Comparison of ENCODE assay signal across 1 cellular context in the genomic region with DNA sequence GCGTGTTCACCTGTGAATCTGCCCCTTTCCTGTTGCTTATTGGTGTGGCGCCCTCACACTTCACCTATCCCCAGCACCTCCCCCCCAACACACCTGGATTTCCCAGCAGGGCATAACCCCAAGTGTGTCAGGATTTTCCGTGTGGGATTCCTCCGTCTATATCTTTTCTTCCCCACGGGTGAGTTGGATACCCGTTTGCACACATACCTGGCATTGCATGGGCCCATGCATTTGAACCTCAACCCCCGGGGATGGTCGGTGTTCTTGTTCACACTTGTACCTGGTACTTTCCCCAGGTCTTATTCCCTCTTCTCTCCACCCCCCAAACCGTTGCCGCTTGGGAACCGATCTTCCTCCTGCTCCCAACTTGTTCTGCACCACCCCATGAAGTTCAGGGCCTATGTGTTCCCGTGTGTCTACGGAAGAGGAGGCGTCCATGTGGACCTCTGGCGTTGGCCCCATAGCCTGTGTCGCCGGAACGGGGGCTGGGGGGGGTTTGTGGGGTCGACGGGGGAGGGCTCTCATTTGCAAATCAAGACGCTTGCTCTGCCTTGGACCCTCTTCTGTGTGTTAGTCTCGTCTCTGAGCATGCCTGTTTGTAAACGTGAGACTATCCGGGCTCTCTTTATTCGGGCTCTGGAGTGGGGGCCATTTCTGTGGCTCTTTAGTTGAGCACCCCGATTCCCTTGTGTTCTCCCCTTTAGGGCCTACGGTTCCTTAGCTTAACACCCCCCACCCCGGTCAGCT.
TF ChIP-seq lines count a peak whose summit lies in the region.

No MANE protein-coding gene starts in this region.

TF ChIP-seq in neural cell, 6 proteins besides CTCF, POLR2A, EP300 and RAD21 (continued from another document):
- TF ChIP-seq, protein P1, sequence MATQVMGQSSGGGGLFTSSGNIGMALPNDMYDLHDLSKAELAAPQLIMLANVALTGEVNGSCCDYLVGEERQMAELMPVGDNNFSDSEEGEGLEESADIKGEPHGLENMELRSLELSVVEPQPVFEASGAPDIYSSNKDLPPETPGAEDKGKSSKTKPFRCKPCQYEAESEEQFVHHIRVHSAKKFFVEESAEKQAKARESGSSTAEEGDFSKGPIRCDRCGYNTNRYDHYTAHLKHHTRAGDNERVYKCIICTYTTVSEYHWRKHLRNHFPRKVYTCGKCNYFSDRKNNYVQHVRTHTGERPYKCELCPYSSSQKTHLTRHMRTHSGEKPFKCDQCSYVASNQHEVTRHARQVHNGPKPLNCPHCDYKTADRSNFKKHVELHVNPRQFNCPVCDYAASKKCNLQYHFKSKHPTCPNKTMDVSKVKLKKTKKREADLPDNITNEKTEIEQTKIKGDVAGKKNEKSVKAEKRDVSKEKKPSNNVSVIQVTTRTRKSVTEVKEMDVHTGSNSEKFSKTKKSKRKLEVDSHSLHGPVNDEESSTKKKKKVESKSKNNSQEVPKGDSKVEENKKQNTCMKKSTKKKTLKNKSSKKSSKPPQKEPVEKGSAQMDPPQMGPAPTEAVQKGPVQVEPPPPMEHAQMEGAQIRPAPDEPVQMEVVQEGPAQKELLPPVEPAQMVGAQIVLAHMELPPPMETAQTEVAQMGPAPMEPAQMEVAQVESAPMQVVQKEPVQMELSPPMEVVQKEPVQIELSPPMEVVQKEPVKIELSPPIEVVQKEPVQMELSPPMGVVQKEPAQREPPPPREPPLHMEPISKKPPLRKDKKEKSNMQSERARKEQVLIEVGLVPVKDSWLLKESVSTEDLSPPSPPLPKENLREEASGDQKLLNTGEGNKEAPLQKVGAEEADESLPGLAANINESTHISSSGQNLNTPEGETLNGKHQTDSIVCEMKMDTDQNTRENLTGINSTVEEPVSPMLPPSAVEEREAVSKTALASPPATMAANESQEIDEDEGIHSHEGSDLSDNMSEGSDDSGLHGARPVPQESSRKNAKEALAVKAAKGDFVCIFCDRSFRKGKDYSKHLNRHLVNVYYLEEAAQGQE (IDR thresholded peaks at IDR 0.05; ENCODE audit: borderline replicate concordance), result no peak
